ENCODE assay signal across 18 cellular contexts in the genomic region with DNA sequence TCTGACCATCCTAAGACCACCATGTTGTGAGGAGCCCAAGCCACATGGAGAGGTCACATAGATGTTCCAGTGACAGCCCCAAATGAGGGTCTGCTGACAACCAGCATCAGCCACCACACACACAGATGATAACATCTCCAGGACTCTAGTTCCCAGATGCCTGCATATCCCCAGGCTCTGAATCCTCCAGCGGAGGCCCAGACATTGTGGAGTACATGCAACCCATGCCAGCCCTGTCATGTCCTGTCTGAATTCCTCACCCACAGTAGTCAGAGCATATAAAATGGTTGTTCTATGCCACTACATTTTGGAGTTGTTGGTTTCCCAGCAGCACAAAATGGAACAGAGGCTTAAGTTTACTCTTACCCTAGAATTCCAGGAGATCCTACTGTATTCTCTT.
DNase-seq lines count a peak whose midpoint lies in the region; ATAC-seq and TF ChIP-seq lines count a peak whose summit lies in the region.
"Had no signal": no experiment of that assay in that cellular context is flagged by ENCODE, and none has a peak within 500 bp of the region (broad histone marks: within the 10 kb centered on the region; RNA-seq: fewer than 3 reads in every experiment).

No MANE protein-coding gene starts in this region.

- DNase-seq in ELF-1 (ENCODE audit: low read depth, low spot score) (peak; percentile 8), RWPE2 (ENCODE audit: low spot score) (no peak), islet precursor cell (peak; percentile 74), pons (ENCODE audit: low spot score) (no peak), 8988T (no peak), NCI-H1092 (lab: John Stamatoyannopoulos, UW) (no peak)
- DNase-seq: AML-193; CD4-positive, alpha-beta memory T cell; DMS153; DMS79; GF-D8; H7; HFFc6 had no signal

- no peaks in the 10 kb centered on the region for H3K36me3 ChIP-seq in RWPE2 (ENCODE audit: low read depth)
- H3K36me3 ChIP-seq: BLaER1 had no signal

- H3K9me3 ChIP-seq in RWPE2 (ENCODE audit: severe bottlenecking), result no peaks in the 10 kb centered on the region
- H3K9me3 ChIP-seq: A549, BLaER1 had no signal

- ATAC-seq in RWPE2 (ENCODE audit: low read depth), result no peak
- ATAC-seq: A549, GM23338, HCT116 had no signal

- H3K27me3 ChIP-seq in RWPE2 (ENCODE audit: insufficient read depth, poor library complexity, severe bottlenecking), result no peaks in the 10 kb centered on the region
- H3K27me3 ChIP-seq: BLaER1 had no signal

- peaks cover 12% of the 10 kb centered on the region for H3K4me1 ChIP-seq in RWPE2 (ENCODE audit: insufficient read depth, poor library complexity, severe bottlenecking)
- H3K4me1 ChIP-seq: A549 had no signal

- peak overlapping the region; percentile 28 for H3K27ac ChIP-seq in RWPE2 (ENCODE audit: poor library complexity, severe bottlenecking)
- H3K27ac ChIP-seq: A549, BLaER1, HL-60 had no signal

- no peak overlapping the region for H3K4me3 ChIP-seq in RWPE2 (ENCODE audit: severe bottlenecking)
- H3K4me3 ChIP-seq: A549, BLaER1, GM23338 had no signal

- no peak for TF ChIP-seq CTCF in RWPE2 (IDR thresholded peaks at IDR 0.05; ENCODE audit: poor library complexity, severe bottlenecking)

Comparison
In these comparisons a context has a peak if more than half of its experiments do, and no peak if none do; other contexts are left out.
1. DNase-seq: peak in ELF-1 (single experiment) and islet precursor cell (single experiment); none in RWPE2 (single experiment), pons (single experiment), 8988T (single experiment) and NCI-H1092 (single experiment).